12 cellular contexts compared by ENCODE assay signal in genomic region chr1:3677411-3677944, GRCh38. TPM values are rescaled to one million over a fixed set of nuclear protein-coding genes. Genes with fewer than 3 reads are reported as not detected.
DNase-seq lines count a peak whose midpoint lies in the region; ATAC-seq and TF ChIP-seq lines count a peak whose summit lies in the region.
"Had no signal": no experiment of that assay in that cellular context is flagged by ENCODE, and none has a peak within 500 bp of the region (broad histone marks: within the 10 kb centered on the region; RNA-seq: fewer than 3 reads in every experiment).

No MANE protein-coding gene starts in this region.

- H3K27me3 ChIP-seq in Caco-2 (replicated peaks; ENCODE audit: control insufficient read depth, insufficient read depth, low read length) (no peaks in the 10 kb centered on the region), sigmoid colon (peaks cover 7 to 30% (median 22%) of the 10 kb centered on the region in 3 donors)

- WGBS in sigmoid colon, 2 donors: 51 to 53% methylated on average over 7 of the region's 7 CpGs

- no TSS peak for BruUV-seq in Caco-2 (replicated peaks; lab: Mats Ljungman, UMichigan)

- H3K4me3 Mint-ChIP-seq in Caco-2 (ENCODE audit: unreplicated experiment): no peak overlapping the region
- H3K4me3 Mint-ChIP-seq: activated naive CD4-positive, alpha-beta T cell treated with anti-CD3 and anti-CD28 coated beads for 36 hours; CD8-positive, alpha-beta T cell had no signal

- no peaks in the 10 kb centered on the region for H3K27me3 Mint-ChIP-seq in Caco-2 (ENCODE audit: insufficient read depth, unreplicated experiment)

- H3K27ac ChIP-seq in sigmoid colon: no peak overlapping the region

- no peaks in the 10 kb centered on the region for H3K36me3 Mint-ChIP-seq in Caco-2 (ENCODE audit: insufficient read depth, unreplicated experiment)
- H3K36me3 Mint-ChIP-seq: CD8-positive, alpha-beta T cell had no signal

- TF ChIP-seq CTCF in Caco-2 (IDR thresholded peaks at IDR 0.05; ENCODE audit: insufficient read depth in 1 of 2, low read depth in 1 of 2, low read length in 1 of 2, severe bottlenecking in 1 of 2, unreplicated experiment in 1 of 2): no peak
- no peak for TF ChIP-seq CTCF in sigmoid colon (IDR thresholded peaks at IDR 0.05)

- H3K36me3 ChIP-seq in Caco-2 (ENCODE audit: control insufficient read depth, insufficient read depth, low read length) (no peaks in the 10 kb centered on the region), sigmoid colon (no peaks in the 10 kb centered on the region)

- POLR2A ChIA-PET in Caco-2 (lab: Charles Lee): no interaction called here

- H3K4me1 Mint-ChIP-seq in Caco-2 (ENCODE audit: low read depth, unreplicated experiment): peaks cover 11% of the 10 kb centered on the region

- H3K9me3 Mint-ChIP-seq in Caco-2 (ENCODE audit: unreplicated experiment): no peaks in the 10 kb centered on the region
- H3K9me3 Mint-ChIP-seq: activated naive CD4-positive, alpha-beta T cell treated with anti-CD3 and anti-CD28 coated beads for 36 hours; CD8-positive, alpha-beta T cell had no signal

- intact Hi-C loops in Caco-2 (cut with micrococcal nuclease; ENCODE audit: unreplicated experiment): no loop called here
- intact Hi-C loops in sigmoid colon (cut with DNase I): no loop called here

- no peak overlapping the region for H3K27ac Mint-ChIP-seq in Caco-2 (ENCODE audit: unreplicated experiment)
- H3K27ac Mint-ChIP-seq: activated naive CD4-positive, alpha-beta T cell treated with anti-CD3 and anti-CD28 coated beads for 36 hours; CD8-positive, alpha-beta T cell had no signal

- H3K4me1 ChIP-seq in Caco-2 (peaks cover 7% of the 10 kb centered on the region), sigmoid colon (no peaks in the 10 kb centered on the region)

- H3K9me3 ChIP-seq in Caco-2 (no peaks in the 10 kb centered on the region), sigmoid colon (no peaks in the 10 kb centered on the region)

- no peak overlapping the region for H3K4me3 ChIP-seq in Caco-2 (ENCODE audit: low read depth, low read length)
- no peak overlapping the region for H3K4me3 ChIP-seq in sigmoid colon

- DNase-seq in CD1c-positive myeloid dendritic cell (ENCODE audit: extremely low spot score): peak; percentile 34
- DNase-seq in SKM-1 treated with dmso at 0.1 percent for 144 hours (lab: John Stamatoyannopoulos, UW; ENCODE audit: unreplicated experiment): peak; percentile 87
- no peak for DNase-seq in iPS-NIHi11 (ENCODE audit: low spot score)
- no peak for DNase-seq in Caco-2
- DNase-seq in sigmoid colon: no peak
- DNase-seq: GOT3, NCI-H1417 treated with DMSO at 0.1 percent for 48 hours had no signal

- peak; percentile 7 for ATAC-seq in GM19397 (IDR thresholded peaks at IDR 0.05; ENCODE audit: unreplicated experiment)
- peak; percentile 3 for ATAC-seq in HG03108 (IDR thresholded peaks at IDR 0.05; ENCODE audit: unreplicated experiment)
- ATAC-seq in HG03039 (IDR thresholded peaks at IDR 0.05; ENCODE audit: unreplicated experiment): no peak
- ATAC-seq: CD8-positive, alpha-beta T cell had no signal

- TF ChIP-seq POLR2A in sigmoid colon (IDR thresholded peaks at IDR 0.05): no peak

- CTCF ChIA-PET in Caco-2 (lab: Charles Lee): interaction anchor here (0.6 kb wide), 1 partner anchor 212 kb away, joined by 4 read pairs; no protein-coding TSS in a partner anchor

- TF ChIP-seq EP300 in sigmoid colon (IDR thresholded peaks at IDR 0.05): no peak

RNA-seq across cellular contexts. Expression of gene TP73, which starts 25.2 kb away (rescaled TPM):
- total RNA-seq in Caco-2 (2022) (11.7 and 11.9 TPM in 2 replicates), sigmoid colon (not detected)
- polyA plus RNA-seq in sigmoid colon: under 1 TPM in 2 of 3 donors, not detected in 1; 0.22 to 0.69 TPM
- total RNA-seq: CD8-positive, alpha-beta T cell had no signal

RNA-seq across cellular contexts. Expression of gene WRAP73, which starts 27.6 kb away (rescaled TPM):
- total RNA-seq in Caco-2 (2022) (25.1 and 31.6 TPM in 2 replicates), sigmoid colon (10 to 100 TPM; 11.4 to 17.2 (median 14.8) TPM)
- 10 to 100 TPM; 17.4 to 24.2 (median 18.7) TPM for polyA plus RNA-seq in sigmoid colon

RNA-seq across cellular contexts. Expression of gene TPRG1L, which starts 52.7 kb away (rescaled TPM):
- total RNA-seq in Caco-2 (2022) (39.0 and 43.9 TPM in 2 replicates), sigmoid colon (10 to 100 TPM; 34.9 to 51.8 (median 43.2) TPM)
- polyA plus RNA-seq in sigmoid colon: 100 to 1,000 TPM in 1 of 3 donors, 10 to 100 TPM in 2; 43.6 to 105 (median 85.9) TPM

Comparison
In these comparisons a context has a peak if more than half of its experiments do, and no peak if none do; other contexts are left out.
1. DNase-seq: peak in CD1c-positive myeloid dendritic cell (single experiment) and SKM-1 treated with dmso at 0.1 percent for 144 hours (single experiment); none in iPS-NIHi11 (single experiment), Caco-2 (0 of 2) and sigmoid colon (single experiment).
2. RNA of gene TP73, which starts 25.2 kb away (total RNA-seq): 11.7 to 11.9 TPM in Caco-2; not detected in sigmoid colon; every median in the first group is over 10 times any median in the second.